In genomic region chr5:80959768-80960442, GRCh38 we compare ENCODE assay signal across 1 cellular context.
TF ChIP-seq lines count a peak whose summit lies in the region.

Gene RASGRF2, plus strand, starts transcription at chr5:80960363. Its CDS starts 376 bp downstream, at chr5:80960739.

TF ChIP-seq in WTC11, 78 proteins besides CTCF, POLR2A, EP300 and RAD21 (continued from another document):
- TF ChIP-seq ARID4B (CRISPR knock-in tag; IDR thresholded peaks at IDR 0.05; ENCODE audit: borderline replicate concordance), result 0 out of 2 replicates have a peak, but pooled peaks have one; percentile 10
- TF ChIP-seq FOXP1 (CRISPR knock-in tag; IDR thresholded peaks at IDR 0.05; ENCODE audit: borderline replicate concordance), result 0 out of 2 replicates have a peak, but pooled peaks have one; percentile 10
- no peak for TF ChIP-seq ZNF423 (CRISPR knock-in tag; IDR thresholded peaks at IDR 0.05)
- TF ChIP-seq TEAD1 (CRISPR knock-in tag; IDR thresholded peaks at IDR 0.05), result peak; percentile 52; the same call in 1 of the 2 replicates
- TF ChIP-seq ZNF512 (CRISPR knock-in tag; IDR thresholded peaks at IDR 0.05; ENCODE audit: borderline replicate concordance), result no peak
- peak; percentile 50; the same call in 1 of the 2 replicates for TF ChIP-seq JUN (CRISPR knock-in tag; IDR thresholded peaks at IDR 0.05)
- peak; percentile 12; the same call in 1 of the 2 replicates for TF ChIP-seq MYBL2 (CRISPR knock-in tag; IDR thresholded peaks at IDR 0.05)
- TF ChIP-seq ZBTB43 (CRISPR knock-in tag; IDR thresholded peaks at IDR 0.05), result peak; percentile 99; the same call in 1 of the 2 replicates
- TF ChIP-seq SP1 (CRISPR knock-in tag; conservative IDR thresholded peaks at IDR 0.05), result 0 out of 2 replicates have a peak, but pooled peaks have one; percentile 29
- no peak for TF ChIP-seq ZSCAN18 (CRISPR knock-in tag; IDR thresholded peaks at IDR 0.05)
